In the genomic region with DNA sequence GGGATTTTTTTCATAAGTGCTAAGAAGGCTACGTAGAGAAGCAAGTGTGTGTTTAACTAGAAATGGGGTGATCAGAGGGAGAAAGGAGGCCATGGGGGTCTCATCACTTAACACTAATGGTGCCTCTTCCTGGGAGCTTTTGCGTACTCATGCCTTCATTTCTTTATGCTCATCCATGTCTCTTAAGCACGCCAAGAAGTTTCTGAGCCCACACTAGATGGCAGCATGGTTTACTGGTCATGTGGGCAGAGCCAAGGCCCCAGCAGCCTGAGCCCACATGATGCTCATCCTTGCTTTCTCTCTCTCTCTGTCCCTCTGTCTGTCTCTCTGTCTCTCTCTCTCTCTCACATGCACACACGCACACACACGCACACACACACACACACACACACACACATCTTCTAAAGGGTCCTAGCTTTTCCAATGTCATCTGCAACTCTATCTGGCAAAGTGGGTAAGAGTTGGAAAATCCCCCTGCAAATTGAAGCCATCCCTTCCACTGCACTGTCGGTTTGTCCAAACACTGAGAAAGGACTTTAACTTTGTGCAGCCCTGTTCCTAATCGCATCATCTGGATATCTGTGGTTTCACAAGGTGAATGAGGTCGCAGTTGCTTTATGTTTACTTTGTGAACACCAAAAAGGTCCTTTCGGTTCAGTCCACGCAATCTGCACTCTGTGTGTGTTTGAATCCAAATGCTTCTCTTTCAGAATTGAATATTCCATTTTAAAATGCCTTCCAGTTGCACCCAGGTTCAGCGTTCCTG, we compare ENCODE assay signal across 8 cellular contexts.
A peak's percentile ranks its signal among the peaks of the same experiment; 100 is the strongest.
DNase-seq lines count a peak whose midpoint lies in the region; ATAC-seq and TF ChIP-seq lines count a peak whose summit lies in the region.

No MANE protein-coding gene starts in this region.

- peak overlapping the region in 3 of 5 experiments; percentile 7 to 67 (median 10) for H3K27ac Mint-ChIP-seq in brain

- H3K4me1 Mint-ChIP-seq in brain, result peaks cover 19% of the 10 kb centered on the region

- TF ChIP-seq CTCF in brain (conservative IDR thresholded peaks at IDR 0.05) (peak; percentile 39 to 56), coronary artery (IDR thresholded peaks at IDR 0.05) (no peak)

- no peaks in the 10 kb centered on the region for H3K9me3 Mint-ChIP-seq in brain

- no peaks in the 10 kb centered on the region for H3K27me3 Mint-ChIP-seq in brain

- no peaks in the 10 kb centered on the region for H3K36me3 Mint-ChIP-seq in brain

- peak; percentile 74 for ATAC-seq in GM19463 (IDR thresholded peaks at IDR 0.05; ENCODE audit: unreplicated experiment)
- peak; percentile 42 for ATAC-seq in left colon
- no peak for ATAC-seq in GM19328 (IDR thresholded peaks at IDR 0.05; ENCODE audit: unreplicated experiment)

- DNase-seq in COLO829 (ENCODE audit: low spot score) (peak; percentile 3), NCI-H146 (lab: John Stamatoyannopoulos, UW) (peak; percentile 46), left colon (peak in 1 of 2 donors; percentile 10), coronary artery (ENCODE audit: low spot score) (no peak), GM19238 (ENCODE audit: insufficient read length, low spot score) (no peak)

- H3K27ac ChIP-seq in coronary artery, result no peak overlapping the region

- intact Hi-C loops in left colon (cut with DNase I, micrococcal nuclease), result no loop called here

- H3K4me3 Mint-ChIP-seq in brain, result no peak overlapping the region

- H3K4me3 ChIP-seq in coronary artery, result no peak overlapping the region

Comparison
In these comparisons a context has a peak if more than half of its experiments do, and no peak if none do; other contexts are left out.
1. DNase-seq: peak in COLO829 (single experiment) and NCI-H146 (single experiment); none in coronary artery (single experiment) and GM19238 (single experiment).